In genomic region chr6:165689699-165690098, GRCh38 we compare ENCODE assay signal across 1 cellular context.
TF ChIP-seq lines count a peak whose summit lies in the region.

No MANE protein-coding gene starts in this region.

TF ChIP-seq in HepG2, 621 proteins besides CTCF, POLR2A, EP300 and RAD21:
- TF ChIP-seq ZNF414 (CRISPR knock-in tag; IDR thresholded peaks at IDR 0.05) (no peak), ZNF362 (CRISPR knock-in tag; IDR thresholded peaks at IDR 0.05; ENCODE audit: borderline replicate concordance) (no peak), CEBPB (IDR thresholded peaks at IDR 0.05; ENCODE audit: borderline replicate concordance, low read depth, low read length) (no peak)
